Comparison of ENCODE assay signal across 20 cellular contexts in the genomic region with DNA sequence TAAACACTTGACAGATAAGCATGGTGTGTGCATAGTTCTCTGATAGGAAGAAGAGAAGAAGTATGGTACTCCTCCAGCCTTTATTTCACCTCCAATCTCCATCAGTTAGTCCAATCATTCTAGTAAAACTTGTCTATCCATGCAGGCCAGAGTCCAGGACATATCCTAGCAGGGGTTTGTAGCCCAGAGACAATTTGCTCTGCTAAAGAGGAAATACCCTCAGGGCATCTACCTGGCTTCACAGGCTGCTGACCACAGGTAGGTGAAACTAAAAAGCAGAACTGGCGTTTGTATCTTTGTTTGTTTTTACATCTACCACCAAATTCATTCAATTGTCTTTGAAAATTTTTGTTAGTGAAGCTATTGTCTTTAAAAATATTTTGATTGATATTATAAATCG.
"Had no signal": no experiment of that assay in that cellular context is flagged by ENCODE, and none has a peak within 500 bp of the region (broad histone marks: within the 10 kb centered on the region; RNA-seq: fewer than 3 reads in every experiment).

No MANE protein-coding gene starts in this region.

- H3K9me3 ChIP-seq: adrenal gland, breast epithelium, gastroesophageal sphincter, heart left ventricle, left ventricle myocardium inferior, thoracic aorta, upper lobe of left lung had no signal

- H3K27ac ChIP-seq: adrenal gland, breast epithelium, gastroesophageal sphincter, heart left ventricle, left ventricle myocardium inferior, parathyroid adenoma, thoracic aorta, upper lobe of left lung, WERI-Rb-1 had no signal

- H3K4me1 ChIP-seq: adrenal gland, breast epithelium, gastroesophageal sphincter, heart left ventricle, left ventricle myocardium inferior, parathyroid adenoma, upper lobe of left lung had no signal

- H3K27me3 ChIP-seq: adrenal gland, breast epithelium, gastroesophageal sphincter, heart left ventricle, upper lobe of left lung had no signal

- DNase-seq: activated CD4-positive, alpha-beta T cell treated with anti-CD3 and anti-CD28 coated beads, Interleukin-2, amount 50 U/mL, for 4 hours; activated gamma-delta T cell; adrenal gland; effector CD4-positive, alpha-beta T cell; heart left ventricle; kidney glomerular epithelial cell; left ventricle myocardium inferior; mammary epithelial cell; midbrain; stimulated activated CD4-positive, alpha-beta T cell treated with anti-CD3 and anti-CD28 coated beads, Interleukin-4, amount 100 ng/mL, for 24 hours; upper lobe of left lung; WERI-Rb-1 had no signal

- H3K79me2 ChIP-seq: parathyroid adenoma had no signal

- H3K4me3 ChIP-seq: adrenal gland, breast epithelium, gastroesophageal sphincter, heart left ventricle, left ventricle myocardium inferior, thoracic aorta, upper lobe of left lung had no signal

- H2AFZ ChIP-seq: parathyroid adenoma had no signal

- ATAC-seq: activated naive CD4-positive, alpha-beta T cell treated with anti-CD3 and anti-CD28 coated beads, Interleukin-2, amount 50 U/mL, for 72 hours; esophagus mucosa; gastroesophageal sphincter; heart left ventricle; sciatic nerve; stimulated activated effector memory CD8-positive, alpha-beta T cell treated with anti-CD3 and anti-CD28 coated beads, Interleukin-12 subunit alpha, Interleukin-12 subunit beta, amount 100 ng/mL, for 72 hours had no signal

- H3K9ac ChIP-seq: parathyroid adenoma had no signal

- H3K36me3 ChIP-seq: adrenal gland, breast epithelium, gastroesophageal sphincter, heart left ventricle, left ventricle myocardium inferior, thoracic aorta, upper lobe of left lung, WERI-Rb-1 had no signal
